1 cellular context compared by ENCODE assay signal in genomic region chr20:20010639-20011500, GRCh38.
TF ChIP-seq lines count a peak whose summit lies in the region.

No MANE protein-coding gene starts in this region.

TF ChIP-seq in H1, 55 proteins besides CTCF, POLR2A, EP300 and RAD21:
- TF ChIP-seq EGR1 (IDR thresholded peaks at IDR 0.05; ENCODE audit: borderline replicate concordance, low read depth, low read length) = no peak
- TF ChIP-seq KDM4A (IDR thresholded peaks at IDR 0.05; ENCODE audit: low read depth, low read length, severe bottlenecking) = no peak
- no peak for TF ChIP-seq RNF2 (IDR thresholded peaks at IDR 0.05; ENCODE audit: borderline replicate concordance, low read depth, low read length, missing control alignments, poor library complexity, severe bottlenecking)
- TF ChIP-seq TAF1 (IDR thresholded peaks at IDR 0.05; ENCODE audit: low read depth, low read length) = no peak
- no peak for TF ChIP-seq ZNF274 (IDR thresholded peaks at IDR 0.05; ENCODE audit: borderline replicate concordance, extremely low read depth, low read length)
- no peak for TF ChIP-seq BCL11A (IDR thresholded peaks at IDR 0.05; ENCODE audit: low read depth in 2 of 2, low read length in 2 of 2)
- TF ChIP-seq CHD1 (IDR thresholded peaks at IDR 0.05; ENCODE audit: low read depth, low read length) = no peak
- TF ChIP-seq HDAC6 (IDR thresholded peaks at IDR 0.05; ENCODE audit: low read depth, low read length) = no peak
- TF ChIP-seq, protein P1, sequence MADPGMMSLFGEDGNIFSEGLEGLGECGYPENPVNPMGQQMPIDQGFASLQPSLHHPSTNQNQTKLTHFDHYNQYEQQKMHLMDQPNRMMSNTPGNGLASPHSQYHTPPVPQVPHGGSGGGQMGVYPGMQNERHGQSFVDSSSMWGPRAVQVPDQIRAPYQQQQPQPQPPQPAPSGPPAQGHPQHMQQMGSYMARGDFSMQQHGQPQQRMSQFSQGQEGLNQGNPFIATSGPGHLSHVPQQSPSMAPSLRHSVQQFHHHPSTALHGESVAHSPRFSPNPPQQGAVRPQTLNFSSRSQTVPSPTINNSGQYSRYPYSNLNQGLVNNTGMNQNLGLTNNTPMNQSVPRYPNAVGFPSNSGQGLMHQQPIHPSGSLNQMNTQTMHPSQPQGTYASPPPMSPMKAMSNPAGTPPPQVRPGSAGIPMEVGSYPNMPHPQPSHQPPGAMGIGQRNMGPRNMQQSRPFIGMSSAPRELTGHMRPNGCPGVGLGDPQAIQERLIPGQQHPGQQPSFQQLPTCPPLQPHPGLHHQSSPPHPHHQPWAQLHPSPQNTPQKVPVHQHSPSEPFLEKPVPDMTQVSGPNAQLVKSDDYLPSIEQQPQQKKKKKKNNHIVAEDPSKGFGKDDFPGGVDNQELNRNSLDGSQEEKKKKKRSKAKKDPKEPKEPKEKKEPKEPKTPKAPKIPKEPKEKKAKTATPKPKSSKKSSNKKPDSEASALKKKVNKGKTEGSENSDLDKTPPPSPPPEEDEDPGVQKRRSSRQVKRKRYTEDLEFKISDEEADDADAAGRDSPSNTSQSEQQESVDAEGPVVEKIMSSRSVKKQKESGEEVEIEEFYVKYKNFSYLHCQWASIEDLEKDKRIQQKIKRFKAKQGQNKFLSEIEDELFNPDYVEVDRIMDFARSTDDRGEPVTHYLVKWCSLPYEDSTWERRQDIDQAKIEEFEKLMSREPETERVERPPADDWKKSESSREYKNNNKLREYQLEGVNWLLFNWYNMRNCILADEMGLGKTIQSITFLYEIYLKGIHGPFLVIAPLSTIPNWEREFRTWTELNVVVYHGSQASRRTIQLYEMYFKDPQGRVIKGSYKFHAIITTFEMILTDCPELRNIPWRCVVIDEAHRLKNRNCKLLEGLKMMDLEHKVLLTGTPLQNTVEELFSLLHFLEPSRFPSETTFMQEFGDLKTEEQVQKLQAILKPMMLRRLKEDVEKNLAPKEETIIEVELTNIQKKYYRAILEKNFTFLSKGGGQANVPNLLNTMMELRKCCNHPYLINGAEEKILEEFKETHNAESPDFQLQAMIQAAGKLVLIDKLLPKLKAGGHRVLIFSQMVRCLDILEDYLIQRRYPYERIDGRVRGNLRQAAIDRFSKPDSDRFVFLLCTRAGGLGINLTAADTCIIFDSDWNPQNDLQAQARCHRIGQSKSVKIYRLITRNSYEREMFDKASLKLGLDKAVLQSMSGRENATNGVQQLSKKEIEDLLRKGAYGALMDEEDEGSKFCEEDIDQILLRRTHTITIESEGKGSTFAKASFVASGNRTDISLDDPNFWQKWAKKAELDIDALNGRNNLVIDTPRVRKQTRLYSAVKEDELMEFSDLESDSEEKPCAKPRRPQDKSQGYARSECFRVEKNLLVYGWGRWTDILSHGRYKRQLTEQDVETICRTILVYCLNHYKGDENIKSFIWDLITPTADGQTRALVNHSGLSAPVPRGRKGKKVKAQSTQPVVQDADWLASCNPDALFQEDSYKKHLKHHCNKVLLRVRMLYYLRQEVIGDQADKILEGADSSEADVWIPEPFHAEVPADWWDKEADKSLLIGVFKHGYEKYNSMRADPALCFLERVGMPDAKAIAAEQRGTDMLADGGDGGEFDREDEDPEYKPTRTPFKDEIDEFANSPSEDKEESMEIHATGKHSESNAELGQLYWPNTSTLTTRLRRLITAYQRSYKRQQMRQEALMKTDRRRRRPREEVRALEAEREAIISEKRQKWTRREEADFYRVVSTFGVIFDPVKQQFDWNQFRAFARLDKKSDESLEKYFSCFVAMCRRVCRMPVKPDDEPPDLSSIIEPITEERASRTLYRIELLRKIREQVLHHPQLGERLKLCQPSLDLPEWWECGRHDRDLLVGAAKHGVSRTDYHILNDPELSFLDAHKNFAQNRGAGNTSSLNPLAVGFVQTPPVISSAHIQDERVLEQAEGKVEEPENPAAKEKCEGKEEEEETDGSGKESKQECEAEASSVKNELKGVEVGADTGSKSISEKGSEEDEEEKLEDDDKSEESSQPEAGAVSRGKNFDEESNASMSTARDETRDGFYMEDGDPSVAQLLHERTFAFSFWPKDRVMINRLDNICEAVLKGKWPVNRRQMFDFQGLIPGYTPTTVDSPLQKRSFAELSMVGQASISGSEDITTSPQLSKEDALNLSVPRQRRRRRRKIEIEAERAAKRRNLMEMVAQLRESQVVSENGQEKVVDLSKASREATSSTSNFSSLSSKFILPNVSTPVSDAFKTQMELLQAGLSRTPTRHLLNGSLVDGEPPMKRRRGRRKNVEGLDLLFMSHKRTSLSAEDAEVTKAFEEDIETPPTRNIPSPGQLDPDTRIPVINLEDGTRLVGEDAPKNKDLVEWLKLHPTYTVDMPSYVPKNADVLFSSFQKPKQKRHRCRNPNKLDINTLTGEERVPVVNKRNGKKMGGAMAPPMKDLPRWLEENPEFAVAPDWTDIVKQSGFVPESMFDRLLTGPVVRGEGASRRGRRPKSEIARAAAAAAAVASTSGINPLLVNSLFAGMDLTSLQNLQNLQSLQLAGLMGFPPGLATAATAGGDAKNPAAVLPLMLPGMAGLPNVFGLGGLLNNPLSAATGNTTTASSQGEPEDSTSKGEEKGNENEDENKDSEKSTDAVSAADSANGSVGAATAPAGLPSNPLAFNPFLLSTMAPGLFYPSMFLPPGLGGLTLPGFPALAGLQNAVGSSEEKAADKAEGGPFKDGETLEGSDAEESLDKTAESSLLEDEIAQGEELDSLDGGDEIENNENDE (IDR thresholded peaks at IDR 0.05; ENCODE audit: insufficient replicate concordance, low read length) = no peak
- TF ChIP-seq POU5F1 (IDR thresholded peaks at IDR 0.05; ENCODE audit: low read depth, low read length) = no peak
- no peak for TF ChIP-seq ATF2 (IDR thresholded peaks at IDR 0.05; ENCODE audit: low read length)
- TF ChIP-seq YY1 (IDR thresholded peaks at IDR 0.05; ENCODE audit: low read depth, low read length) = no peak
TF ChIP-seq in H1: peak in this region for 0.
